Comparison of ENCODE assay signal across 25 cellular contexts in the genomic region with DNA sequence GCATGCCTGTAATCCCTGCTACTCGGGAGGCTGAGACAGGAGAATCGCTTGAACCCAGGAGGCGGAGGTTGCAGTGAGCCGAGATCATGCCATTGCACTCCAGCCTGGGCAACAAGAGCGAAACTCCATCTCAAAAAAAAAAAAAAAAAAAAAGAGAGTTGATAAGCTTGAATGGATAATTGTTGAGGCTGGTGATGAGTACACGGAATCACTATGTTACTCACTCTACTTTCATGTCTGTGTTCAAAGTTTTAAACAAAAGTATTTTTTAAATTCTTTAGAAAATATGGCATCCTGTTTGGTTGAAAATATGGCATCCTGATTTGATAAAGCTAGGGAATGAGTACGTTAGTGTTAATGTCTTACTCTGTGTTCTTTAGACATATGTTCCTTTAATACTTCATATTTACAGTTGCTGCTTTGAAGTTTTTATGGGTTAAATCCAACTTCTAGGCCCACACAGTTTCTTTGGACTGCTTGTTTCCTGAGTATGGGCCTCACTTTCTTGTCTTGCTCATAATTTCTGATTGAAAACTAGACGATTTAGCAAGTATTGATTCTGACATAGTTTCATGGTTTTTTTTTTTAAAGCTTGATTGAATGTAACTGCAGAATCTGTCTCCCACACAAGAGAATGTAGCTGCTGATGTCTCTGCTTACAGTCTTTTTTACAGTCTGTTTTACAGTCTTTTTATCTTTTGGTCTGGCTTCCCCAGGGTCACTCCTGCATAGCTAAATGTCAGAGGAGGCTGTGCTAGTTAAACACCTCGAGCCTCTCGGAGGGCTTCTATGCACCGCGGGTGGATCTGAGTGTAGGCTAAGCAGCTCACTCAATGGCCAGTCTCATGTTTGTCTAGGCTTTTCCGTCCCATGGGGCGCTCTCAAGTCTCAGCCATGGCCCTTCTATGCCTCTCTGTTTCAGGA. TPM values are rescaled to one million over a fixed set of nuclear protein-coding genes. Genes with fewer than 3 reads are reported as not detected.
DNase-seq lines count a peak whose midpoint lies in the region; ATAC-seq and TF ChIP-seq lines count a peak whose summit lies in the region.
"Had no signal": no experiment of that assay in that cellular context is flagged by ENCODE, and none has a peak within 500 bp of the region (broad histone marks: within the 10 kb centered on the region; RNA-seq: fewer than 3 reads in every experiment).

No MANE protein-coding gene starts in this region.

- no peak overlapping the region for H3K23ac ChIP-seq in mesenchymal stem cell (ENCODE audit: low read length in 2 of 2)

- no peak overlapping the region for H2BK12ac ChIP-seq in mesenchymal stem cell (ENCODE audit: low read length in 2 of 2)

- POLR2A ChIA-PET in HEK293 (lab: Yijun Ruan, JAX): no interaction called here

- peak overlapping the region; percentile 9 for H4K8ac ChIP-seq in mesenchymal stem cell (ENCODE audit: low read length)

- peaks cover 1% of the 10 kb centered on the region for H3K36me3 Mint-ChIP-seq in activated CD4-positive, alpha-beta T cell treated with anti-CD3 and anti-CD28 coated beads, Interleukin-2, amount 10 ng/mL, durations not matched to agents 24 days and 14 days (ENCODE audit: low read depth)
- H3K36me3 Mint-ChIP-seq in activated T-helper 2 cell treated with anti-CD3 and anti-CD28 coated beads, Interferon-gamma antibody, Interleukin-2, Interleukin-4, amounts not matched to agents 10 μg/mL and 5 μg/mL and 100 μg/mL, durations not matched to agents 14 hours and 24 hours and 36 hours (ENCODE audit: low read depth): peaks cover 5% of the 10 kb centered on the region
- H3K36me3 Mint-ChIP-seq: memory B cell; naive B cell; stimulated activated memory B cell treated with anti-CD40 and anti-IgM and Interleukin-4, amounts not matched to agents 10 μg/mL and 1 μg/mL and 100 μg/mL, for 72 hours; T-cell had no signal

- H3K9me3 ChIP-seq in HEK293 (ENCODE audit: control insufficient read depth, insufficient read depth, low read depth, low read length) (no peaks in the 10 kb centered on the region), mesenchymal stem cell (ENCODE audit: control insufficient read depth, low read length) (no peaks in the 10 kb centered on the region)
- H3K9me3 ChIP-seq: BLaER1, heart right ventricle, Peyer's patch had no signal

- CTCF ChIA-PET in HEK293 (lab: Yijun Ruan, JAX): interaction anchor here (0.6 to 2.7 kb wide), 3 partner anchors 35 to 463 kb away, joined by 3 to 8 read pairs (median 4); no protein-coding TSS in a partner anchor

- peak overlapping the region; percentile 65 for H3K27ac Mint-ChIP-seq in activated CD4-positive, alpha-beta T cell treated with anti-CD3 and anti-CD28 coated beads, Interleukin-2, amount 10 ng/mL, durations not matched to agents 24 days and 14 days
- peak overlapping the region; percentile 83 for H3K27ac Mint-ChIP-seq in activated T-helper 2 cell treated with anti-CD3 and anti-CD28 coated beads, Interferon-gamma antibody, Interleukin-2, Interleukin-4, amounts not matched to agents 10 μg/mL and 5 μg/mL and 100 μg/mL, durations not matched to agents 14 hours and 24 hours and 36 hours
- H3K27ac Mint-ChIP-seq: memory B cell; stimulated activated memory B cell treated with anti-CD40 and anti-IgM and Interleukin-4, amounts not matched to agents 10 μg/mL and 1 μg/mL and 100 μg/mL, for 72 hours; T-cell had no signal

- H2BK120ac ChIP-seq in mesenchymal stem cell (ENCODE audit: low read depth, low read length): no peak overlapping the region

- peak overlapping the region in 1 of 2 experiments; percentile 60 for H3K14ac ChIP-seq in mesenchymal stem cell (ENCODE audit: low read length in 2 of 2)

- no peak overlapping the region for H2BK15ac ChIP-seq in mesenchymal stem cell (ENCODE audit: low read depth, poor library complexity, severe bottlenecking)

- peaks cover 6% of the 10 kb centered on the region for H3K4me1 Mint-ChIP-seq in activated CD4-positive, alpha-beta T cell treated with anti-CD3 and anti-CD28 coated beads, Interleukin-2, amount 10 ng/mL, durations not matched to agents 24 days and 14 days
- H3K4me1 Mint-ChIP-seq in activated T-helper 2 cell treated with anti-CD3 and anti-CD28 coated beads, Interferon-gamma antibody, Interleukin-2, Interleukin-4, amounts not matched to agents 10 μg/mL and 5 μg/mL and 100 μg/mL, durations not matched to agents 14 hours and 24 hours and 36 hours (ENCODE audit: low read depth): peaks cover 16% of the 10 kb centered on the region
- H3K4me1 Mint-ChIP-seq: memory B cell; naive B cell; stimulated activated memory B cell treated with anti-CD40 and anti-IgM and Interleukin-4, amounts not matched to agents 10 μg/mL and 1 μg/mL and 100 μg/mL, for 72 hours; T-cell had no signal

- H3K4me3 ChIP-seq in HEK293 (ENCODE audit: low read depth, low read length) (no peak overlapping the region), mesenchymal stem cell (ENCODE audit: insufficient read depth in 1 of 2, low read depth in 1 of 2, low read length in 2 of 2) (no peak overlapping the region)
- H3K4me3 ChIP-seq: BLaER1, heart right ventricle, Peyer's patch, skin epidermis had no signal

- WGBS in mesenchymal stem cell: 90% methylated on average over 10 of the region's 14 CpGs

- no peaks in the 10 kb centered on the region for H3K9me3 Mint-ChIP-seq in activated CD4-positive, alpha-beta T cell treated with anti-CD3 and anti-CD28 coated beads, Interleukin-2, amount 10 ng/mL, durations not matched to agents 24 days and 14 days
- H3K9me3 Mint-ChIP-seq in activated T-helper 2 cell treated with anti-CD3 and anti-CD28 coated beads, Interferon-gamma antibody, Interleukin-2, Interleukin-4, amounts not matched to agents 10 μg/mL and 5 μg/mL and 100 μg/mL, durations not matched to agents 14 hours and 24 hours and 36 hours: no peaks in the 10 kb centered on the region
- H3K9me3 Mint-ChIP-seq: memory B cell; naive B cell; stimulated activated memory B cell treated with anti-CD40 and anti-IgM and Interleukin-4, amounts not matched to agents 10 μg/mL and 1 μg/mL and 100 μg/mL, for 72 hours; T-cell had no signal

- H3K4me3 Mint-ChIP-seq in activated CD4-positive, alpha-beta T cell treated with anti-CD3 and anti-CD28 coated beads, Interleukin-2, amount 10 ng/mL, durations not matched to agents 24 days and 14 days: peak overlapping the region; percentile 15
- H3K4me3 Mint-ChIP-seq in activated T-helper 2 cell treated with anti-CD3 and anti-CD28 coated beads, Interferon-gamma antibody, Interleukin-2, Interleukin-4, amounts not matched to agents 10 μg/mL and 5 μg/mL and 100 μg/mL, durations not matched to agents 14 hours and 24 hours and 36 hours (ENCODE audit: low read depth): no peak overlapping the region
- H3K4me3 Mint-ChIP-seq: memory B cell; naive B cell; stimulated activated memory B cell treated with anti-CD40 and anti-IgM and Interleukin-4, amounts not matched to agents 10 μg/mL and 1 μg/mL and 100 μg/mL, for 72 hours; T-cell had no signal

- H3K79me1 ChIP-seq in mesenchymal stem cell (replicated peaks; ENCODE audit: low read length, poor library complexity, severe bottlenecking): no peaks in the 10 kb centered on the region

- no peak for DNase-seq in activated CD4-positive, alpha-beta T cell treated with anti-CD3 and anti-CD28 coated beads, Interleukin-2, amount 10 ng/mL, durations not matched to agents 24 days and 14 days
- no peak for DNase-seq in activated CD4-positive, alpha-beta T cell treated with anti-CD3 and anti-CD28 coated beads, Interleukin-2, amount 50 U/mL, for 1 hour
- no peak for DNase-seq in activated T-helper 2 cell treated with anti-CD3 and anti-CD28 coated beads, Interferon-gamma antibody, Interleukin-2, Interleukin-4, amounts not matched to agents 10 μg/mL and 5 μg/mL and 100 μg/mL, durations not matched to agents 14 hours and 24 hours and 36 hours (ENCODE audit: low spot score)
- DNase-seq in mesenchymal stem cell (no peak), DMS79 (lab: John Stamatoyannopoulos, UW) (no peak)
- DNase-seq: activated CD8-positive, alpha-beta memory T cell treated with anti-CD3 and anti-CD28 coated beads, Interleukin-2, amount 50 U/mL, for 48 hours; COR-L47; DMS79 treated with DMSO at 0.1 percent for 48 hours; heart right ventricle; Kasumi-1; naive B cell; NCI-H1694; NCI-H2171 treated with DMSO at 0.1 percent for 48 hours; NCI-H524 treated with DMSO at 0.1 percent for 48 hours; occipital lobe; Peyer's patch; SIG-M5; T-cell had no signal

- TF ChIP-seq CTCF in HEK293 (tag by site-specific recombination; IDR thresholded peaks at IDR 0.05): no peak

- no peak overlapping the region for H3K4ac ChIP-seq in mesenchymal stem cell (ENCODE audit: low read depth in 1 of 2, low read length in 2 of 2)

- peak overlapping the region in 1 of 2 experiments; percentile 40 for H3K18ac ChIP-seq in mesenchymal stem cell (ENCODE audit: low read depth in 1 of 2, low read length in 2 of 2)

- H3K36me3 ChIP-seq in HEK293 (ENCODE audit: control insufficient read depth in 2 of 2, insufficient read depth in 1 of 2, low read length in 2 of 2) (no peaks in the 10 kb centered on the region), mesenchymal stem cell (ENCODE audit: control insufficient read depth in 1 of 2, insufficient read depth in 2 of 2, low read depth in 1 of 2, low read length in 2 of 2) (peaks cover 0 to 8% of the 10 kb centered on the region in 2 experiments)
- H3K36me3 ChIP-seq: Peyer's patch had no signal

- H3K27me3 Mint-ChIP-seq in activated CD4-positive, alpha-beta T cell treated with anti-CD3 and anti-CD28 coated beads, Interleukin-2, amount 10 ng/mL, durations not matched to agents 24 days and 14 days: peaks cover 5% of the 10 kb centered on the region
- no peaks in the 10 kb centered on the region for H3K27me3 Mint-ChIP-seq in activated T-helper 2 cell treated with anti-CD3 and anti-CD28 coated beads, Interferon-gamma antibody, Interleukin-2, Interleukin-4, amounts not matched to agents 10 μg/mL and 5 μg/mL and 100 μg/mL, durations not matched to agents 14 hours and 24 hours and 36 hours (ENCODE audit: low read depth)

- no peak overlapping the region for H2AK5ac ChIP-seq in mesenchymal stem cell (ENCODE audit: low read length, severe bottlenecking)

- peaks cover 0 to 3% of the 10 kb centered on the region in 2 experiments for H3K27me3 ChIP-seq in mesenchymal stem cell (ENCODE audit: control insufficient read depth in 1 of 2, insufficient read depth in 1 of 2, low read length in 2 of 2)
- H3K27me3 ChIP-seq: BLaER1, Peyer's patch had no signal

- H3K27ac ChIP-seq in HEK293 (ENCODE audit: extremely low read depth, low read depth, low read length) (no peak overlapping the region), mesenchymal stem cell (ENCODE audit: low read length, poor library complexity, severe bottlenecking) (no peak overlapping the region)
- H3K27ac ChIP-seq: BLaER1, heart right ventricle, Peyer's patch, skin epidermis had no signal

- H3K4me2 ChIP-seq in mesenchymal stem cell (ENCODE audit: low read length, poor library complexity, severe bottlenecking): no peak overlapping the region
- H3K4me2 ChIP-seq: BLaER1 had no signal

- no peak overlapping the region for H2AFZ ChIP-seq in mesenchymal stem cell (ENCODE audit: low read depth, low read length)

- no peak overlapping the region for H4K91ac ChIP-seq in mesenchymal stem cell (ENCODE audit: low read length)

- H3K4me1 ChIP-seq in HEK293 (ENCODE audit: control insufficient read depth, insufficient read depth, low read length): no peaks in the 10 kb centered on the region
- H3K4me1 ChIP-seq in mesenchymal stem cell (ENCODE audit: control insufficient read depth, insufficient read depth, low read depth, low read length): no peaks in the 10 kb centered on the region
- H3K4me1 ChIP-seq: BLaER1, heart right ventricle, Peyer's patch had no signal

- no peak overlapping the region for H3K9ac ChIP-seq in mesenchymal stem cell (ENCODE audit: low read length)
- H3K9ac ChIP-seq: BLaER1 had no signal

- intact Hi-C loops in activated CD4-positive, alpha-beta T cell treated with anti-CD3 and anti-CD28 coated beads, Interleukin-2, amount 10 ng/mL, durations not matched to agents 24 days and 14 days (cut with micrococcal nuclease): loop anchor here (1.0 to 5.0 kb wide), 2 partner anchors 19 to 89 kb away; no protein-coding TSS in a partner anchor
- intact Hi-C loops in activated T-helper 2 cell treated with anti-CD3 and anti-CD28 coated beads, Interferon-gamma antibody, Interleukin-2, Interleukin-4, amounts not matched to agents 10 μg/mL and 5 μg/mL and 100 μg/mL, durations not matched to agents 14 hours and 24 hours and 36 hours (cut with micrococcal nuclease): loop anchor here (1.0 to 2.0 kb wide), 2 partner anchors 15 to 19 kb away; no protein-coding TSS in a partner anchor

- H2BK5ac ChIP-seq in mesenchymal stem cell (ENCODE audit: low read depth, low read length, poor library complexity, severe bottlenecking): no peak overlapping the region

- no peak for ATAC-seq in HG03378 (IDR thresholded peaks at IDR 0.05; ENCODE audit: unreplicated experiment)
- ATAC-seq in HG03432 (IDR thresholded peaks at IDR 0.05; ENCODE audit: unreplicated experiment): no peak
- ATAC-seq: stimulated activated memory B cell treated with anti-CD40 and anti-IgM and Interleukin-4, amounts not matched to agents 10 μg/mL and 1 μg/mL and 100 μg/mL, for 72 hours; T-cell had no signal

RNA-seq across cellular contexts. Expression of a gene that starts 14.1 kb away (rescaled TPM):
- total RNA-seq in activated CD4-positive, alpha-beta T cell treated with anti-CD3 and anti-CD28 coated beads, Interleukin-2, amount 10 ng/mL, durations not matched to agents 24 days and 14 days: 0.68 and 1.3 TPM in 2 replicates
- 6.2 and 6.4 TPM in 2 replicates for total RNA-seq in activated T-helper 2 cell treated with anti-CD3 and anti-CD28 coated beads, Interferon-gamma antibody, Interleukin-2, Interleukin-4, amounts not matched to agents 10 μg/mL and 5 μg/mL and 100 μg/mL, durations not matched to agents 14 hours and 24 hours and 36 hours
- 132 TPM for polyA plus RNA-seq in mesenchymal stem cell (2013, experiment 1 of 2)
- polyA plus RNA-seq in mesenchymal stem cell (2013, experiment 2 of 2): 132 TPM
